ENCODE assay signal across 9 cellular contexts in the genomic region with DNA sequence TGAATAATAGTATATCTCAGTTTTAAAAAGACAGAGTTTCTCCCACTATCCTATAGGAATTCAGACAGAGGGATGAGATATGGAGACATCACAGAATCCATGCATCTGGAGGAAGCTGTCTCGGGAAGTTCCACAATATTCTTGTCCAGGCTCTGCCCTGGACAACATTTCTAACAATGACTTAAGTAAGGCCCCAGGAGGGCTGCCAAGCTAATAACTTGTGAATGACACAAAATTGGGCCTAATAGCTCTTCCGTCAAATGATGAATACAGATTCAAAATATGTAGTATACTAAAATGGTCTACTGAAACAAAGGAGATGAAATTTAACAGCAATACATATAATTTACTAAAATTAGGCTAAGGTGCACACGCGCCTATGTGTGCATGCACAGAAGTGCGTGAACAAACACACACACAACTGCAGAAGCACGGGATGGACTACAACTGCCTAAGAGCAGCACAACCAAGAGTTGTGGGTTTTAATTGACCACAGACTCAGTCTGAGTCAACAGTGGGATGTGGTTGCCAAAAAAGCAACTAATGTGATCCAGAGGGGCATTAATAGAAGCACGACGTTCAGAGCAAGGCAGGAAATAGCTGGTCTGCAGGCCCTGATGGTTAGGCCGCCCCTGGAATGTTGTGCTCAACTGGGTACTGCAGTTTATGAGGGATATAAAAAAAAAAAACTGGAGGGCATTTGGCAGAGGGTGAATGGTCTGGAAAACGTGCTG. TPM values are rescaled to one million over a fixed set of nuclear protein-coding genes. Genes with fewer than 3 reads are reported as not detected.
DNase-seq lines count a peak whose midpoint lies in the region; ATAC-seq lines count a peak whose summit lies in the region.
"Had no signal": no experiment of that assay in that cellular context is flagged by ENCODE, and none has a peak within 500 bp of the region (broad histone marks: within the 10 kb centered on the region; RNA-seq: fewer than 3 reads in every experiment).

No MANE protein-coding gene starts in this region.

- no peak overlapping the region for H3K18ac ChIP-seq in mesenchymal stem cell (ENCODE audit: low read depth in 1 of 2, low read length in 2 of 2)

- H4K91ac ChIP-seq in mesenchymal stem cell (ENCODE audit: low read length): no peak overlapping the region

- no peaks in the 10 kb centered on the region for H3K79me1 ChIP-seq in mesenchymal stem cell (replicated peaks; ENCODE audit: low read length, poor library complexity, severe bottlenecking)

- peaks cover 0 to 10% (median 0%) of the 10 kb centered on the region in 11 experiments; a peak in 3 of 22 replicates for H3K9me3 ChIP-seq in BLaER1 treated with 17β-estradiol and CSF1 and Interleukin-3, amounts not matched to agents 10 nM and 100 nM (replicated peaks in 1 of 11)
- no peaks in the 10 kb centered on the region for H3K9me3 ChIP-seq in mesenchymal stem cell (ENCODE audit: control insufficient read depth, low read length)

- no peaks in the 10 kb centered on the region for H3K27me3 ChIP-seq in BLaER1 treated with 17β-estradiol and CSF1 and Interleukin-3, amounts not matched to agents 10 nM and 100 nM
- H3K27me3 ChIP-seq in mesenchymal stem cell (ENCODE audit: control insufficient read depth in 1 of 2, insufficient read depth in 1 of 2, low read length in 2 of 2): no peaks in the 10 kb centered on the region

- no peak overlapping the region for H3K4ac ChIP-seq in mesenchymal stem cell (ENCODE audit: low read depth in 1 of 2, low read length in 2 of 2)

- no peak overlapping the region for H4K8ac ChIP-seq in mesenchymal stem cell (ENCODE audit: low read length)

- H4K20me1 ChIP-seq in BLaER1 treated with 17β-estradiol and CSF1 and Interleukin-3, amounts not matched to agents 10 nM and 100 nM: peaks cover 0 to 12% (median 0%) of the 10 kb centered on the region in 11 experiments; a peak in 2 of 22 replicates

- H2BK5ac ChIP-seq in mesenchymal stem cell (ENCODE audit: low read depth, low read length, poor library complexity, severe bottlenecking): no peak overlapping the region

- no peak overlapping the region for H2AK5ac ChIP-seq in mesenchymal stem cell (ENCODE audit: low read length, severe bottlenecking)

- peak overlapping the region in 4 of 11 experiments; percentile 11 to 36 (median 28); a peak in 5 of 22 replicates for H3K9ac ChIP-seq in BLaER1 treated with 17β-estradiol and CSF1 and Interleukin-3, amounts not matched to agents 10 nM and 100 nM
- peak overlapping the region; percentile 12 for H3K9ac ChIP-seq in mesenchymal stem cell (ENCODE audit: low read length)

- H2BK120ac ChIP-seq in mesenchymal stem cell (ENCODE audit: low read depth, low read length): no peak overlapping the region

- ATAC-seq in HG03442 (IDR thresholded peaks at IDR 0.05; ENCODE audit: unreplicated experiment) (no peak), HG02970 (IDR thresholded peaks at IDR 0.05; ENCODE audit: low FRiP score, unreplicated experiment) (no peak)

- no peaks in the 10 kb centered on the region for H3K36me3 ChIP-seq in BLaER1 treated with 17β-estradiol and CSF1 and Interleukin-3, amounts not matched to agents 10 nM and 100 nM
- no peaks in the 10 kb centered on the region for H3K36me3 ChIP-seq in mesenchymal stem cell (ENCODE audit: control insufficient read depth in 1 of 2, insufficient read depth in 2 of 2, low read depth in 1 of 2, low read length in 2 of 2)

- H3K4me1 ChIP-seq in BLaER1 treated with 17β-estradiol and CSF1 and Interleukin-3, amounts not matched to agents 10 nM and 100 nM: peaks cover 15 to 68% (median 24%) of the 10 kb centered on the region in 10 experiments
- H3K4me1 ChIP-seq in mesenchymal stem cell (ENCODE audit: control insufficient read depth, insufficient read depth, low read depth, low read length): no peaks in the 10 kb centered on the region

- no peak overlapping the region for H2AFZ ChIP-seq in mesenchymal stem cell (ENCODE audit: low read depth, low read length)

- peak overlapping the region; percentile 49 to 88 (median 66) for H3K4me2 ChIP-seq in BLaER1 treated with 17β-estradiol and CSF1 and Interleukin-3, amounts not matched to agents 10 nM and 100 nM
- no peak overlapping the region for H3K4me2 ChIP-seq in mesenchymal stem cell (ENCODE audit: low read length, poor library complexity, severe bottlenecking)

- WGBS in mesenchymal stem cell: 58% methylated on average over 9 of the region's 10 CpGs

- H3K14ac ChIP-seq in mesenchymal stem cell (ENCODE audit: low read length in 2 of 2): no peak overlapping the region

- no peak overlapping the region for H2BK15ac ChIP-seq in mesenchymal stem cell (ENCODE audit: low read depth, poor library complexity, severe bottlenecking)

- DNase-seq in KBM-7: peak; percentile 81
- peak; percentile 70 for DNase-seq in UCSD-AML1 (lab: John Stamatoyannopoulos, UW; ENCODE audit: unreplicated experiment)
- no peak for DNase-seq in mesenchymal stem cell
- DNase-seq in stimulated activated CD4-positive, alpha-beta T cell treated with anti-CD3 and anti-CD28 coated beads, Interleukin-4, amount 100 ng/mL, for 24 hours: no peak
- DNase-seq in RPMI8226: no peak
- DNase-seq: NCI-H1930 had no signal

- no peak overlapping the region for H3K4me3 ChIP-seq in BLaER1 treated with 17β-estradiol and CSF1 and Interleukin-3, amounts not matched to agents 10 nM and 100 nM
- H3K4me3 ChIP-seq in mesenchymal stem cell (ENCODE audit: insufficient read depth in 1 of 2, low read depth in 1 of 2, low read length in 2 of 2): no peak overlapping the region

- peak overlapping the region in 7 of 11 experiments; percentile 35 to 65 (median 57); a peak in 14 of 22 replicates for H3K27ac ChIP-seq in BLaER1 treated with 17β-estradiol and CSF1 and Interleukin-3, amounts not matched to agents 10 nM and 100 nM
- H3K27ac ChIP-seq in mesenchymal stem cell (ENCODE audit: low read length, poor library complexity, severe bottlenecking): no peak overlapping the region

- H2BK12ac ChIP-seq in mesenchymal stem cell (ENCODE audit: low read length in 2 of 2): no peak overlapping the region

- in situ Hi-C loops in KBM-7 (cut with MboI; ENCODE audit: low pct_unique_long_range_greater_than_20kb, low sequenced_read_pairs): no loop called here

- H3K23ac ChIP-seq in mesenchymal stem cell (ENCODE audit: low read length in 2 of 2): no peak overlapping the region

RNA-seq across cellular contexts. Expression of a gene that starts 26.3 kb away (rescaled TPM):
- polyA plus RNA-seq in mesenchymal stem cell (2013, experiment 1 of 2): not detected
- polyA plus RNA-seq in mesenchymal stem cell (2013, experiment 2 of 2): not detected

Comparison
In these comparisons a context has a peak if more than half of its experiments do, and no peak if none do; other contexts are left out.
1. DNase-seq: peak in KBM-7 (single experiment) and UCSD-AML1 (single experiment); none in mesenchymal stem cell (single experiment), stimulated activated CD4-positive, alpha-beta T cell treated with anti-CD3 and anti-CD28 coated beads, Interleukin-4, amount 100 ng/mL, for 24 hours (single experiment) and RPMI8226 (single experiment).